ENCODE assay signal across 9 cellular contexts in genomic region chr6:143843689-143844405, GRCh38. TPM values are rescaled to one million over a fixed set of nuclear protein-coding genes. Genes with fewer than 3 reads are reported as not detected.
DNase-seq lines count a peak whose midpoint lies in the region; ATAC-seq, FAIRE-seq and TF ChIP-seq lines count a peak whose summit lies in the region.
"Had no signal": no experiment of that assay in that cellular context is flagged by ENCODE, and none has a peak within 500 bp of the region (broad histone marks: within the 10 kb centered on the region; RNA-seq: fewer than 3 reads in every experiment).

No MANE protein-coding gene starts in this region.

- H3F3A ChIP-seq in MM.1S (ENCODE audit: insufficient read depth, low read length), result no peaks in the 10 kb centered on the region

- peak overlapping the region; percentile 26 to 83 for H3K4ac ChIP-seq in mesenchymal stem cell (ENCODE audit: low read depth in 1 of 2, low read length in 2 of 2)

- H3K9ac ChIP-seq in MM.1S (ENCODE audit: low read length) (peak overlapping the region; percentile 93), mesenchymal stem cell (ENCODE audit: low read length) (peak overlapping the region; percentile 99)

- DNase-seq in COLO668 (lab: John Stamatoyannopoulos, UW; ENCODE audit: unreplicated experiment) (peak; percentile 32), MM.1S (no peak), bronchial epithelial cell (ENCODE audit: low read depth) (peak; percentile 6), mesenchymal stem cell (peak; percentile 45), inferior parietal cortex (ENCODE audit: extremely low spot score) (no peak), NCI-H2081 (lab: John Stamatoyannopoulos, UW) (no peak)

- H3K9me3 ChIP-seq in MM.1S (replicated peaks; ENCODE audit: insufficient read depth, low read length) (no peaks in the 10 kb centered on the region), mesenchymal stem cell (ENCODE audit: control insufficient read depth, low read length) (no peaks in the 10 kb centered on the region)

- H3K36me3 ChIP-seq in MM.1S (replicated peaks; ENCODE audit: insufficient read depth, low read length), result no peaks in the 10 kb centered on the region
- peaks cover 15% of the 10 kb centered on the region for H3K36me3 ChIP-seq in bronchial epithelial cell (ENCODE audit: control insufficient read depth, insufficient read depth, low read length)
- peaks cover 13 to 43% of the 10 kb centered on the region in 2 experiments for H3K36me3 ChIP-seq in mesenchymal stem cell (ENCODE audit: control insufficient read depth in 1 of 2, insufficient read depth in 2 of 2, low read depth in 1 of 2, low read length in 2 of 2)

- no peak overlapping the region for H2BK5ac ChIP-seq in mesenchymal stem cell (ENCODE audit: low read depth, low read length, poor library complexity, severe bottlenecking)

- no peaks in the 10 kb centered on the region for H4K20me1 ChIP-seq in MM.1S (ENCODE audit: insufficient read depth, low read length)

- H3K4me3 ChIP-seq in MM.1S (ENCODE audit: low read length) (peak overlapping the region; percentile 88), bronchial epithelial cell (ENCODE audit: low read depth, low read length) (peak overlapping the region; percentile 95), mesenchymal stem cell (ENCODE audit: insufficient read depth in 1 of 2, low read depth in 1 of 2, low read length in 2 of 2) (peak overlapping the region; percentile 89 to 96)

- peaks cover 37% of the 10 kb centered on the region for H3K79me2 ChIP-seq in MM.1S (ENCODE audit: low read length)

- H2BK120ac ChIP-seq in mesenchymal stem cell (ENCODE audit: low read depth, low read length), result no peak overlapping the region

- peak overlapping the region in 1 of 2 experiments; percentile 95 for H3K18ac ChIP-seq in mesenchymal stem cell (ENCODE audit: low read depth in 1 of 2, low read length in 2 of 2)

- 11% methylated on average over 13 of the region's 13 CpGs for WGBS in mesenchymal stem cell

- no peak overlapping the region for H2BK12ac ChIP-seq in mesenchymal stem cell (ENCODE audit: low read length in 2 of 2)

- H4K91ac ChIP-seq in mesenchymal stem cell (ENCODE audit: low read length), result peak overlapping the region; percentile 25

- H3K27me3 ChIP-seq in MM.1S (replicated peaks; ENCODE audit: insufficient read depth, low read length) (no peaks in the 10 kb centered on the region), bronchial epithelial cell (ENCODE audit: control insufficient read depth, insufficient read depth, low read length) (no peaks in the 10 kb centered on the region), mesenchymal stem cell (ENCODE audit: control insufficient read depth in 1 of 2, insufficient read depth in 1 of 2, low read length in 2 of 2) (no peaks in the 10 kb centered on the region)

- peak overlapping the region; percentile 78 for H4K8ac ChIP-seq in mesenchymal stem cell (ENCODE audit: low read length)

- H3K79me1 ChIP-seq in mesenchymal stem cell (replicated peaks; ENCODE audit: low read length, poor library complexity, severe bottlenecking), result peaks cover 7% of the 10 kb centered on the region

- no peak for TF ChIP-seq CTCF in MM.1S (IDR thresholded peaks at IDR 0.05; ENCODE audit: low read length)
- no peak for TF ChIP-seq CTCF in bronchial epithelial cell (IDR thresholded peaks at IDR 0.05; ENCODE audit: insufficient read depth, low read length, severe bottlenecking)

- H3K9me2 ChIP-seq in MM.1S (replicated peaks; ENCODE audit: insufficient read depth, low read length), result no peaks in the 10 kb centered on the region

- no peak overlapping the region for H2BK15ac ChIP-seq in mesenchymal stem cell (ENCODE audit: low read depth, poor library complexity, severe bottlenecking)

- no peak for FAIRE-seq in bronchial epithelial cell (lab: Jason Lieb, UNC)

- H3K4me2 ChIP-seq in MM.1S (ENCODE audit: low read depth, low read length) (peak overlapping the region; percentile 61), mesenchymal stem cell (ENCODE audit: low read length, poor library complexity, severe bottlenecking) (peak overlapping the region; percentile 49)

- H2AK5ac ChIP-seq in mesenchymal stem cell (ENCODE audit: low read length, severe bottlenecking), result no peak overlapping the region

- no peak overlapping the region for H3K23ac ChIP-seq in mesenchymal stem cell (ENCODE audit: low read length in 2 of 2)

- ATAC-seq in GM21360 (IDR thresholded peaks at IDR 0.05; ENCODE audit: unreplicated experiment) (peak; percentile 4), GM18861 (IDR thresholded peaks at IDR 0.05; ENCODE audit: unreplicated experiment) (no peak)

- H2AFZ ChIP-seq in MM.1S (ENCODE audit: low read length), result peak overlapping the region; percentile 57; the same call in 1 of the 2 replicates
- H2AFZ ChIP-seq in mesenchymal stem cell (ENCODE audit: low read depth, low read length), result peak overlapping the region; percentile 96

- H3K4me1 ChIP-seq in MM.1S (ENCODE audit: low read length), result no peaks in the 10 kb centered on the region
- no peaks in the 10 kb centered on the region for H3K4me1 ChIP-seq in mesenchymal stem cell (ENCODE audit: control insufficient read depth, insufficient read depth, low read depth, low read length)

- H3K27ac ChIP-seq in MM.1S (ENCODE audit: low read length), result peak overlapping the region; percentile 62; the same call in 1 of the 2 replicates
- H3K27ac ChIP-seq in mesenchymal stem cell (ENCODE audit: low read length, poor library complexity, severe bottlenecking), result peak overlapping the region; percentile 38

- peak overlapping the region in 1 of 2 experiments; percentile 98 for H3K14ac ChIP-seq in mesenchymal stem cell (ENCODE audit: low read length in 2 of 2)

RNA-seq across cellular contexts. Expression of gene LTV1, which starts 0.7 kb away (rescaled TPM):
- 15.8 and 17.5 TPM in 2 replicates for total RNA-seq in bronchial epithelial cell
- polyA plus RNA-seq in mesenchymal stem cell (2013, experiment 1 of 2), result 24.8 TPM
- 26.7 TPM for polyA plus RNA-seq in mesenchymal stem cell (2013, experiment 2 of 2)

RNA-seq across cellular contexts. Expression of gene ZC2HC1B, which starts 20.4 kb away (rescaled TPM):
- not detected in 2 replicates for total RNA-seq in bronchial epithelial cell
- 0.07 TPM for polyA plus RNA-seq in mesenchymal stem cell (2013, experiment 1 of 2)
- 0.05 TPM for polyA plus RNA-seq in mesenchymal stem cell (2013, experiment 2 of 2)
- total RNA-seq: activated CD8-positive, alpha-beta memory T cell treated with anti-CD3 and anti-CD28 coated beads for 36 hours had no signal

Comparison
In these comparisons a context has a peak if more than half of its experiments do, and no peak if none do; other contexts are left out.
1. DNase-seq: peak in COLO668 (single experiment), bronchial epithelial cell (single experiment) and mesenchymal stem cell (single experiment); none in MM.1S (single experiment), inferior parietal cortex (single experiment) and NCI-H2081 (0 of 2).
2. Peak in every context shown above with its lines, with median percentiles within 50 percentile points of each other: H3K4me3 ChIP-seq.